1 cellular context compared by ENCODE assay signal in genomic region chr1:17819129-17819802, GRCh38.
TF ChIP-seq lines count a peak whose summit lies in the region.

No MANE protein-coding gene starts in this region.

TF ChIP-seq in IMR-90, 13 proteins besides CTCF, POLR2A, EP300 and RAD21:
- TF ChIP-seq RCOR1 (IDR thresholded peaks at IDR 0.05; ENCODE audit: insufficient replicate concordance, low read length) (no peak), FOS (IDR thresholded peaks at IDR 0.05; ENCODE audit: low read depth, low read length) (no peak), RFX5 (IDR thresholded peaks at IDR 0.05; ENCODE audit: low read depth, low read length) (no peak), SMC3 (IDR thresholded peaks at IDR 0.05; ENCODE audit: low read depth, low read length) (no peak), MXI1 (IDR thresholded peaks at IDR 0.05; ENCODE audit: borderline replicate concordance, low read depth, low read length) (no peak), USF2 (IDR thresholded peaks at IDR 0.05; ENCODE audit: low read depth, low read length) (no peak), NFE2L2 (IDR thresholded peaks at IDR 0.05; ENCODE audit: low read depth, low read length) (no peak), MAFK (IDR thresholded peaks at IDR 0.05; ENCODE audit: low read depth, low read length) (no peak), CHD1 (IDR thresholded peaks at IDR 0.05; ENCODE audit: low read depth, low read length) (no peak), BHLHE40 (IDR thresholded peaks at IDR 0.05; ENCODE audit: low read depth, low read length) (no peak), MAZ (IDR thresholded peaks at IDR 0.05; ENCODE audit: borderline replicate concordance, low read depth, low read length) (no peak)
TF ChIP-seq in IMR-90: peak in this region for 0.
